Comparison of ENCODE assay signal across 30 cellular contexts in the genomic region with DNA sequence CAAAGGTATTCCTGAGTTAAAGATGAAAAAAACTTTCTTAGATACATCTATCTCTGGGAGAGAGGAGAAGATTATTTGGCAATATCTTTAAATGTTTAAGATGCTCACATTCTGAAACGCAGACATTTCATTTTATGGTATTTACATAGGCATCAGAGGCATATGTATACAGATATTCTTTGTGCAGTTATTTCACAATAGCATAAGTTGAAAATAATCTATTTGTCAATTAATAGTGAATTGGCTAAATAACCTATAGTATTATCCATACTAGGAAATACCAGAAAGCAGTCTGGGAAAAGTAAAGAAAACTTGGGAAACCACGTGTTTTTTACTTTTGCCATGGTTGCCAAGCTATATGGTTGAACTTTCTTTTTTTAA. TPM values are rescaled to one million over a fixed set of nuclear protein-coding genes. Genes with fewer than 3 reads are reported as not detected.
"Had no signal": no experiment of that assay in that cellular context is flagged by ENCODE, and none has a peak within 500 bp of the region (broad histone marks: within the 10 kb centered on the region; RNA-seq: fewer than 3 reads in every experiment).

No MANE protein-coding gene starts in this region.

- H3K4me1 ChIP-seq: testis, tibial artery, upper lobe of left lung, uterus had no signal

- H3K27ac ChIP-seq: stomach, suprapubic skin, testis, thoracic aorta, thyroid gland, tibial artery, tibial nerve, transverse colon, upper lobe of left lung, upper lobe of right lung, uterus, vagina had no signal

- DNase-seq: stimulated activated CD4-positive, alpha-beta T cell treated with anti-CD3 and anti-CD28 coated beads, Interleukin-2, amount 100 ng/mL, for 48 hours; stimulated activated CD4-positive, alpha-beta T cell treated with anti-CD3 and anti-CD28 coated beads, Interleukin-4, amount 100 ng/mL, for 1 hour; stimulated activated CD4-positive, alpha-beta T cell treated with anti-CD3 and anti-CD28 coated beads, Interleukin-4, amount 100 ng/mL, for 24 hours; stimulated activated CD4-positive, alpha-beta T cell treated with anti-CD3 and anti-CD28 coated beads, Interleukin-4, amount 100 ng/mL, for 4 hours; stimulated activated CD8-positive, alpha-beta memory T cell treated with anti-CD3 and anti-CD28 coated beads, Interleukin-4, amount 100 ng/mL, for 48 hours; stimulated activated naive B cell treated with anti-CD40 and anti-IgM and Interleukin-4, amounts not matched to agents 10 μg/mL and 1 μg/mL and 100 μg/mL, for 72 hours; stimulated activated naive CD4-positive, alpha-beta T cell; stimulated activated naive CD4-positive, alpha-beta T cell treated with Interleukin-2 at 50 U/mL for 16 hours; stimulated activated naive CD8-positive, alpha-beta T cell treated with anti-CD3 and anti-CD28 coated beads, Interleukin-15, amount 100 ng/mL, for 72 hours; stimulated activated naive CD8-positive, alpha-beta T cell treated with anti-CD3 and anti-CD28 coated beads, Interleukin-15, Interleukin-2, amounts not matched to agents 100 U/mL and 50 U/mL, for 24 hours; stomach; substantia nigra; testis; thyroid gland; tibial artery; transverse colon; upper lobe of left lung; upper lobe of right lung; uterus had no signal

- H3K27me3 ChIP-seq: stomach, suprapubic skin, testis, thyroid gland, tibial nerve, transverse colon, upper lobe of left lung, upper lobe of right lung, uterus, vagina had no signal

- H3K4me3 ChIP-seq: stomach, suprapubic skin, testis, thoracic aorta, thyroid gland, tibial artery, tibial nerve, transverse colon, upper lobe of left lung, upper lobe of right lung, uterus, vagina had no signal

- H3K36me3 ChIP-seq: stomach, suprapubic skin, thoracic aorta, thyroid gland, tibial artery, tibial nerve, transverse colon, upper lobe of left lung, upper lobe of right lung, uterus, vagina had no signal

- ATAC-seq: stimulated activated effector memory CD8-positive, alpha-beta T cell treated with anti-CD3 and anti-CD28 coated beads, Interleukin-12 subunit alpha, Interleukin-12 subunit beta, amount 100 ng/mL, for 72 hours; stimulated activated memory B cell treated with anti-CD40 and anti-IgM and Interleukin-4, amounts not matched to agents 10 μg/mL and 1 μg/mL and 100 μg/mL, for 72 hours; stimulated activated naive B cell treated with anti-CD40 and anti-IgM and Interleukin-4, amounts not matched to agents 10 μg/mL and 1 μg/mL and 100 μg/mL, for 72 hours; stimulated activated naive CD8-positive, alpha-beta T cell treated with anti-CD3 and anti-CD28 coated beads, Interleukin-15, amount 100 ng/mL, for 72 hours; stimulated activated naive CD8-positive, alpha-beta T cell treated with anti-CD3 and anti-CD28 coated beads, Interleukin-15, Interleukin-2, amounts not matched to agents 100 U/mL and 50 U/mL, for 24 hours; upper lobe of right lung had no signal

- H3K9me3 ChIP-seq: stomach, suprapubic skin, testis, thoracic aorta, thyroid gland, tibial artery, tibial nerve, transverse colon, upper lobe of left lung, upper lobe of right lung, uterus, vagina had no signal

- FAIRE-seq: urothelium cell line had no signal

RNA-seq across cellular contexts. Expression of a gene that starts 44.8 kb away (rescaled TPM):
- total RNA-seq: stomach, subcutaneous adipose tissue, suprapubic skin, temporal lobe, testis, thoracic aorta, thyroid gland, tibial nerve, transverse colon, upper lobe of left lung, upper lobe of right lung, ureter, urinary bladder, uterus, vagina had no signal
- polyA plus RNA-seq: stomach, urinary bladder had no signal
